8 cellular contexts compared by ENCODE assay signal in the genomic region with DNA sequence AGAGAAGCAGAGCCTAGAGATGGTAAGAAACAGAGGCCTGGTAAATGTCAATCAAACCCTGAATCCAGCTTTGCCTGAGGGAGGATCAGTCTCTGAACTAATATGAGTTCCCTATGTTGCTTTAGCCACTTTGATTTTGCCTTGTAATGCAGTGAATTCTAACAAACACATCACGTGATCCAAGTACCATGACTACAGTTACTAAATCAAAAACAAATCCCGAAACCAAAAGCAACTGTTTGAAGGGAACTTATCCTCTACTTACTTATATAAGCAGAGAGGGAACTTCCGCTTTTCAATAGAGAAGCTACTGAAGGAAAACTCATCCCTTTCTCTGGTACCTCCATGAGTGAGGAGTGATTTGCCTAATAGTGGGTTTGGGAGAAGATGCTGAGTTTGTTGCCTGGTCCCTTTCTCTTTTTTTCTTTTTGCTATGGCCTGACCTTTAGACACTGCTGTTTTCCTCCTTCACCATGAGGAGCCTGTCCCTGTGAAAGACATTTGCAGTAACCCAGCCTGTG. TPM values are rescaled to one million over a fixed set of nuclear protein-coding genes. Genes with fewer than 3 reads are reported as not detected.
DNase-seq lines count a peak whose midpoint lies in the region; ATAC-seq and TF ChIP-seq lines count a peak whose summit lies in the region.

No MANE protein-coding gene starts in this region.

- peaks cover 9 to 26% (median 16%) of the 10 kb centered on the region in 4 donors for H3K4me1 Mint-ChIP-seq in CD4-positive, CD25-positive, alpha-beta regulatory T cell
- H3K4me1 Mint-ChIP-seq in mesothelial cell of epicardium (peaks cover 9% of the 10 kb centered on the region), endothelial cell (ENCODE audit: unreplicated experiment) (peaks cover 1% of the 10 kb centered on the region)

- no peaks in the 10 kb centered on the region for H3K27me3 Mint-ChIP-seq in CD4-positive, CD25-positive, alpha-beta regulatory T cell
- no peaks in the 10 kb centered on the region for H3K27me3 Mint-ChIP-seq in mesothelial cell of epicardium (ENCODE audit: low read depth)
- no peaks in the 10 kb centered on the region for H3K27me3 Mint-ChIP-seq in endothelial cell (ENCODE audit: unreplicated experiment)

- H3K4me3 Mint-ChIP-seq in CD4-positive, CD25-positive, alpha-beta regulatory T cell = peak overlapping the region; percentile 24 to 68 (median 48)
- no peak overlapping the region for H3K4me3 Mint-ChIP-seq in mesothelial cell of epicardium
- H3K4me3 Mint-ChIP-seq in endothelial cell (ENCODE audit: unreplicated experiment) = no peak overlapping the region

- TF ChIP-seq POLR2A in breast epithelium (IDR thresholded peaks at IDR 0.05) = no peak

- no peaks in the 10 kb centered on the region for H3K36me3 Mint-ChIP-seq in CD4-positive, CD25-positive, alpha-beta regulatory T cell
- H3K36me3 Mint-ChIP-seq in mesothelial cell of epicardium = no peaks in the 10 kb centered on the region
- H3K36me3 Mint-ChIP-seq in endothelial cell (ENCODE audit: low read depth, unreplicated experiment) = no peaks in the 10 kb centered on the region

- H3K9me3 ChIP-seq in CD4-positive, CD25-positive, alpha-beta regulatory T cell (ENCODE audit: control insufficient read depth in 2 of 2, low read length in 2 of 2) = no peaks in the 10 kb centered on the region
- no peaks in the 10 kb centered on the region for H3K9me3 ChIP-seq in Loucy (ENCODE audit: insufficient read depth, low read depth, low read length)
- no peaks in the 10 kb centered on the region for H3K9me3 ChIP-seq in breast epithelium

- intact Hi-C loops in breast epithelium (cut with DNase I; ENCODE audit: low total_unique reads) = no loop called here

- ATAC-seq in CD4-positive, CD25-positive, alpha-beta regulatory T cell (ENCODE audit: low read depth in 2 of 2) = peak; percentile 71 to 77
- ATAC-seq in GM21360 (IDR thresholded peaks at IDR 0.05; ENCODE audit: unreplicated experiment) = peak; percentile 61

- H3K27ac ChIP-seq in CD4-positive, CD25-positive, alpha-beta regulatory T cell (ENCODE audit: insufficient read depth, low read length, poor library complexity, severe bottlenecking) = peak overlapping the region; percentile 80
- peak overlapping the region; percentile 67 to 77 for H3K27ac ChIP-seq in breast epithelium

- H3K9me3 Mint-ChIP-seq in CD4-positive, CD25-positive, alpha-beta regulatory T cell = no peaks in the 10 kb centered on the region
- H3K9me3 Mint-ChIP-seq in mesothelial cell of epicardium (no peaks in the 10 kb centered on the region), endothelial cell (ENCODE audit: unreplicated experiment) (no peaks in the 10 kb centered on the region)

- no peaks in the 10 kb centered on the region for H3K79me2 ChIP-seq in Loucy (ENCODE audit: insufficient read depth, low read length)

- H2AFZ ChIP-seq in Loucy (ENCODE audit: low read length) = peak overlapping the region; percentile 51

- H3K4me2 ChIP-seq in Loucy (ENCODE audit: low read depth, low read length, poor library complexity, severe bottlenecking) = no peak overlapping the region

- H3K27me3 ChIP-seq in CD4-positive, CD25-positive, alpha-beta regulatory T cell (ENCODE audit: control insufficient read depth, insufficient read depth, low read length) = no peaks in the 10 kb centered on the region
- H3K27me3 ChIP-seq in Loucy (ENCODE audit: insufficient read depth, low read length, poor library complexity, severe bottlenecking) (no peaks in the 10 kb centered on the region), breast epithelium (no peaks in the 10 kb centered on the region)

- peak overlapping the region; percentile 82 to 93 (median 89) for H3K27ac Mint-ChIP-seq in CD4-positive, CD25-positive, alpha-beta regulatory T cell
- H3K27ac Mint-ChIP-seq in mesothelial cell of epicardium (peak overlapping the region; percentile 64), endothelial cell (ENCODE audit: unreplicated experiment) (no peak overlapping the region)

- H3K4me1 ChIP-seq in CD4-positive, CD25-positive, alpha-beta regulatory T cell (ENCODE audit: control insufficient read depth, insufficient read depth, low read length, poor library complexity, severe bottlenecking) = peaks cover 15% of the 10 kb centered on the region
- H3K4me1 ChIP-seq in Loucy (ENCODE audit: insufficient read depth, low read length, poor library complexity, severe bottlenecking) = peaks cover under 1% of the 10 kb centered on the region
- H3K4me1 ChIP-seq in breast epithelium = no peaks in the 10 kb centered on the region

- peak overlapping the region; percentile 59 for H3K4me3 ChIP-seq in CD4-positive, CD25-positive, alpha-beta regulatory T cell (ENCODE audit: low read depth, low read length)
- H3K4me3 ChIP-seq in Loucy (ENCODE audit: low read length, poor library complexity, severe bottlenecking) (no peak overlapping the region), breast epithelium (no peak overlapping the region)

- no peak overlapping the region for H3K9ac ChIP-seq in Loucy (ENCODE audit: low read depth, low read length, poor library complexity, severe bottlenecking)

- no peaks in the 10 kb centered on the region for H3F3A ChIP-seq in Loucy (ENCODE audit: low read depth)

- H3K36me3 ChIP-seq in CD4-positive, CD25-positive, alpha-beta regulatory T cell (ENCODE audit: control insufficient read depth, insufficient read depth, low read length) = no peaks in the 10 kb centered on the region
- H3K36me3 ChIP-seq in Loucy (ENCODE audit: insufficient read depth, low read length) = no peaks in the 10 kb centered on the region
- no peaks in the 10 kb centered on the region for H3K36me3 ChIP-seq in breast epithelium

- no peaks in the 10 kb centered on the region for H3K9me2 ChIP-seq in Loucy (replicated peaks; ENCODE audit: low read depth, low read length)

- peak in 2 of 3 donors; percentile 61 to 81 for DNase-seq in CD4-positive, CD25-positive, alpha-beta regulatory T cell
- DNase-seq in breast epithelium (ENCODE audit: low spot score in 2 of 2) (no peak), mesothelial cell of epicardium (ENCODE audit: low spot score in 2 of 2, unreplicated experiment in 2 of 2) (no peak), HPDE6-E6E7 (ENCODE audit: extremely low spot score) (no peak), NCI-H128 (lab: John Stamatoyannopoulos, UW; ENCODE audit: unreplicated experiment) (no peak), endothelial cell (ENCODE audit: low spot score) (no peak)

- TF ChIP-seq CTCF in Loucy (conservative IDR thresholded peaks at IDR 0.05; ENCODE audit: low read length) = no peak
- TF ChIP-seq CTCF in breast epithelium (IDR thresholded peaks at IDR 0.05) = no peak
- no peak for TF ChIP-seq CTCF in mesothelial cell of epicardium (IDR thresholded peaks at IDR 0.05; ENCODE audit: unreplicated experiment)
- TF ChIP-seq CTCF in endothelial cell (IDR thresholded peaks at IDR 0.05; ENCODE audit: unreplicated experiment) = no peak

- no peaks in the 10 kb centered on the region for H4K20me1 ChIP-seq in Loucy (ENCODE audit: insufficient read depth, low read length, poor library complexity, severe bottlenecking)

RNA-seq across cellular contexts. Expression of a gene that starts 7.7 kb away (rescaled TPM):
- total RNA-seq in CD4-positive, CD25-positive, alpha-beta regulatory T cell = 42.3 TPM
- polyA plus RNA-seq in CD4-positive, CD25-positive, alpha-beta regulatory T cell = 10 to 100 TPM in 1 of 4 donors, 1 to 10 TPM in 3; 6.7 to 10.3 (median 8.4) TPM
- 10 to 100 TPM; 21.6 to 31.9 (median 26.7) TPM for total RNA-seq in breast epithelium
- 14.2 to 15.3 TPM (median 14.5 TPM) in 3 replicates for total RNA-seq in mesothelial cell of epicardium
- total RNA-seq in endothelial cell (ENCODE audit: unreplicated experiment) = 13.7 TPM

RNA-seq across cellular contexts. Expression of a gene that starts 23.1 kb away (rescaled TPM):
- 1.6 TPM for total RNA-seq in CD4-positive, CD25-positive, alpha-beta regulatory T cell
- polyA plus RNA-seq in CD4-positive, CD25-positive, alpha-beta regulatory T cell = 1 to 10 TPM; 2.7 to 5.8 (median 4.0) TPM
- total RNA-seq in breast epithelium (10 to 100 TPM; 43.0 to 76.0 (median 56.3) TPM), mesothelial cell of epicardium (57.7 to 64.5 TPM (median 63.4 TPM) in 3 replicates), endothelial cell (ENCODE audit: unreplicated experiment) (24.4 TPM)

Comparison
In these comparisons a context has a peak if more than half of its experiments do, and no peak if none do; other contexts are left out.
1. DNase-seq: peak in CD4-positive, CD25-positive, alpha-beta regulatory T cell (2 of 3); none in breast epithelium (0 of 2), mesothelial cell of epicardium (0 of 2), HPDE6-E6E7 (single experiment), NCI-H128 (single experiment) and endothelial cell (single experiment).
2. H3K4me3 Mint-ChIP-seq: peak in CD4-positive, CD25-positive, alpha-beta regulatory T cell (4 of 4); none in mesothelial cell of epicardium (single experiment) and endothelial cell (single experiment).